ENCODE assay signal across 13 cellular contexts in the genomic region with DNA sequence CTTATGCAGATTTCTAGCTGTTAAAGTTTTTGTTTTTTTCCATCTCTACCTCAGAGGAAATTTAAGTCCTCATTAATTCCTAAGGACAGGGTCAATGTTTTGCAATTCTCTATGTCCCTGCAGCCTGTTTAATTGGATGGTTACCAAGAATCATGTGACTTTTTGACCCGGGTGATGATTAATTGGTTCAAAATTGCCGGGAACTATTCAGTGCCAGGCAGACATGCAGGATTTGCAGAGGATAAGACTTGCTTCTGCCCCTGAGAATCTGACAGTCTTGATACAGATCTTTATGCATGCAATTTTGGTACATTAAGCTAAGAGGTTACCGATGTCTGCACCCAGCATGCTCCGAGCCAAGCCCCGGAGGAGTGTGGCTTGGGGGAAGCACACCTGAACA.
DNase-seq lines count a peak whose midpoint lies in the region; ATAC-seq and TF ChIP-seq lines count a peak whose summit lies in the region.
"Had no signal": no experiment of that assay in that cellular context is flagged by ENCODE, and none has a peak within 500 bp of the region (broad histone marks: within the 10 kb centered on the region; RNA-seq: fewer than 3 reads in every experiment).

No MANE protein-coding gene starts in this region.

- 30 to 52% (median 43%) methylated on average over 5 of the region's 5 CpGs for WGBS in psoas muscle, 3 donors

- no peak overlapping the region for H3K27ac ChIP-seq in foreskin keratinocyte
- no peak overlapping the region for H3K27ac ChIP-seq in psoas muscle
- H3K27ac ChIP-seq: KMS-11 had no signal

- ATAC-seq in foreskin keratinocyte: peak; percentile 20
- peak; percentile 43 to 80 (median 60) for ATAC-seq in psoas muscle
- ATAC-seq in HG03039 (IDR thresholded peaks at IDR 0.05; ENCODE audit: unreplicated experiment): no peak
- no peak for ATAC-seq in HG02763 (IDR thresholded peaks at IDR 0.05; ENCODE audit: unreplicated experiment)
- no peak for ATAC-seq in HG02870 (IDR thresholded peaks at IDR 0.05; ENCODE audit: unreplicated experiment)
- ATAC-seq: stimulated activated memory B cell treated with anti-CD40 and anti-IgM and Interleukin-4, amounts not matched to agents 10 μg/mL and 1 μg/mL and 100 μg/mL, for 72 hours had no signal

- H3K4me1 ChIP-seq in adipocyte (ENCODE audit: control insufficient read depth, insufficient read depth, low read length) (peaks cover 28% of the 10 kb centered on the region), foreskin keratinocyte (peaks cover 4% of the 10 kb centered on the region), psoas muscle (peaks cover 10% of the 10 kb centered on the region)

- H3K36me3 ChIP-seq in adipocyte (ENCODE audit: control insufficient read depth, insufficient read depth, low read length, severe bottlenecking) (peaks cover 33% of the 10 kb centered on the region), psoas muscle (ENCODE audit: insufficient read depth in 1 of 2, low read depth in 1 of 2) (peaks cover 7 to 27% of the 10 kb centered on the region in 2 donors)

- intact Hi-C loops in psoas muscle (cut with DNase I): no loop called here

- TF ChIP-seq CTCF in foreskin keratinocyte (conservative IDR thresholded peaks at IDR 0.05) (no peak), psoas muscle (IDR thresholded peaks at IDR 0.05) (no peak)

- H3K27me3 ChIP-seq in adipocyte (replicated peaks; ENCODE audit: control insufficient read depth, insufficient read depth, low read length) (no peaks in the 10 kb centered on the region), foreskin keratinocyte (no peaks in the 10 kb centered on the region), psoas muscle (ENCODE audit: insufficient read depth in 3 of 3, low read length in 2 of 3) (no peaks in the 10 kb centered on the region)

- H3K4me3 ChIP-seq in adipocyte (ENCODE audit: low read length): no peak overlapping the region
- H3K4me3 ChIP-seq in psoas muscle: no peak overlapping the region

- H3K9me3 ChIP-seq in adipocyte (ENCODE audit: control insufficient read depth, low read length) (no peaks in the 10 kb centered on the region), psoas muscle (no peaks in the 10 kb centered on the region)

- no peak overlapping the region for H3K9ac ChIP-seq in adipocyte (ENCODE audit: low read length)
- H3K9ac ChIP-seq: KMS-11 had no signal

- DNase-seq in EH (ENCODE audit: low read depth) (peak; percentile 86), adipocyte (ENCODE audit: low read depth) (peak; percentile 61), foreskin keratinocyte (no peak), psoas muscle (no peak)
- no peak for DNase-seq in activated CD4-positive, CD25-positive, alpha-beta regulatory T cell treated with anti-CD3 and anti-CD28 coated beads, Interleukin-2, amount 50 U/mL, for 72 hours
- DNase-seq: activated naive CD8-positive, alpha-beta T cell treated with anti-CD3 and anti-CD28 coated beads, Interleukin-2, amount 10 ng/mL, durations not matched to agents 7 days and 5 days; NCI-H2029 treated with DMSO at 0.1 percent for 48 hours; stimulated activated CD4-positive, alpha-beta T cell treated with anti-CD3 and anti-CD28 coated beads, Interleukin-4, amount 100 ng/mL, for 1 hour had no signal

Comparison
In these comparisons a context has a peak if more than half of its experiments do, and no peak if none do; other contexts are left out.
1. DNase-seq: peak in EH (single experiment) and adipocyte (single experiment); none in foreskin keratinocyte (0 of 2), psoas muscle (0 of 2) and activated CD4-positive, CD25-positive, alpha-beta regulatory T cell treated with anti-CD3 and anti-CD28 coated beads, Interleukin-2, amount 50 U/mL, for 72 hours (single experiment).
2. ATAC-seq: peak in foreskin keratinocyte (single experiment) and psoas muscle (4 of 4); none in HG03039 (single experiment), HG02763 (single experiment) and HG02870 (single experiment).